23 cellular contexts compared by ENCODE assay signal in genomic region chr3:50552058-50552435, GRCh38. TPM values are rescaled to one million over a fixed set of nuclear protein-coding genes. Genes with fewer than 3 reads are reported as not detected.
"Had no signal": no experiment of that assay in that cellular context is flagged by ENCODE, and none has a peak within 500 bp of the region (broad histone marks: within the 10 kb centered on the region; RNA-seq: fewer than 3 reads in every experiment).

No MANE protein-coding gene starts in this region.

- H3K27ac ChIP-seq: HL-60, KMS-11, RWPE1 had no signal

- ATAC-seq: K562, Panc1 had no signal

- H3K9me3 ChIP-seq: SK-N-SH had no signal

- H3K9me2 ChIP-seq: SK-N-SH had no signal

- DNase-seq: Kasumi-1, MM.1S, NCI-H1092 treated with DMSO at 0.1 percent for 48 hours, NCI-H1417, NCI-H146, NCI-H1694 treated with DMSO at 0.1 percent for 48 hours, NCI-H1930, NCI-H2081, NCI-H2107, NCI-H226, NCI-H446, NCI-H510A, NCI-H524 treated with DMSO at 0.1 percent for 48 hours, NCI-H69, NCI-H774, SHP77, SK-N-SH had no signal

- H3K9ac ChIP-seq: KMS-11, SK-N-SH had no signal

- H3K4me2 ChIP-seq: KMS-11, SK-N-SH had no signal

- H3K4me3 ChIP-seq: K562 had no signal

RNA-seq across cellular contexts. Expression of gene CACNA2D2, which starts 48.6 kb away (rescaled TPM):
- total RNA-seq: M059J had no signal
